ENCODE assay signal across 26 cellular contexts in genomic region chr14:94116701-94117100, GRCh38. TPM values are rescaled to one million over a fixed set of nuclear protein-coding genes. Genes with fewer than 3 reads are reported as not detected.
"Had no signal": no experiment of that assay in that cellular context is flagged by ENCODE, and none has a peak within 500 bp of the region (broad histone marks: within the 10 kb centered on the region; RNA-seq: fewer than 3 reads in every experiment).

No MANE protein-coding gene starts in this region.

- H3K27ac Mint-ChIP-seq: effector memory CD8-positive, alpha-beta T cell; naive thymus-derived CD4-positive, alpha-beta T cell; nephron; progenitor cell of endocrine pancreas; stimulated activated naive B cell treated with anti-CD40 and anti-IgM and Interleukin-4, amounts not matched to agents 10 μg/mL and 1 μg/mL and 100 μg/mL, for 72 hours; stimulated activated naive CD8-positive, alpha-beta T cell treated with anti-CD3 and anti-CD28 coated beads, Interleukin-15, Interleukin-2, amounts not matched to agents 100 ng/mL and 50 ng/mL, for 24 hours had no signal

- H3K36me3 ChIP-seq: esophagus squamous epithelium, left ventricle myocardium inferior, pancreas, right lobe of liver, thyroid gland had no signal

- H3K27me3 ChIP-seq: heart right ventricle, pancreas, right lobe of liver, thyroid gland had no signal

- H3K4me1 Mint-ChIP-seq: stimulated activated naive B cell treated with anti-CD40 and anti-IgM and Interleukin-4, amounts not matched to agents 10 μg/mL and 1 μg/mL and 100 μg/mL, for 72 hours had no signal

- H3K4me3 ChIP-seq: esophagus squamous epithelium, heart right ventricle, left ventricle myocardium inferior, pancreas, right lobe of liver, thyroid gland had no signal

- ATAC-seq: effector memory CD8-positive, alpha-beta T cell; heart right ventricle; left colon; naive thymus-derived CD4-positive, alpha-beta T cell; pancreas; right lobe of liver; stimulated activated naive B cell treated with anti-CD40 and anti-IgM and Interleukin-4, amounts not matched to agents 10 μg/mL and 1 μg/mL and 100 μg/mL, for 72 hours had no signal

- H3K27ac ChIP-seq: pancreas, right lobe of liver, thyroid gland had no signal

- DNase-seq: cortex of kidney; effector memory CD8-positive, alpha-beta T cell; erythroblast; esophagus squamous epithelium; foreskin melanocyte; glutamatergic neuron; heart right ventricle; hippocampal formation; kidney glomerular epithelial cell; left colon; left ventricle myocardium inferior; mesenchymal stem cell; midbrain; naive thymus-derived CD4-positive, alpha-beta T cell; occipital lobe; right lobe of liver; stimulated activated CD4-positive, alpha-beta T cell treated with anti-CD3 and anti-CD28 coated beads, Interleukin-4, amount 100 ng/mL, for 4 hours; stimulated activated naive B cell treated with anti-CD40 and anti-IgM and Interleukin-4, amounts not matched to agents 10 μg/mL and 1 μg/mL and 100 μg/mL, for 72 hours; thyroid gland; trophoblast cell had no signal

- H3K9me3 ChIP-seq: pancreas, right lobe of liver, thyroid gland had no signal

- H3K4me3 Mint-ChIP-seq: effector memory CD8-positive, alpha-beta T cell; naive thymus-derived CD4-positive, alpha-beta T cell; nephron; stimulated activated naive B cell treated with anti-CD40 and anti-IgM and Interleukin-4, amounts not matched to agents 10 μg/mL and 1 μg/mL and 100 μg/mL, for 72 hours; stimulated activated naive CD8-positive, alpha-beta T cell treated with anti-CD3 and anti-CD28 coated beads, Interleukin-15, Interleukin-2, amounts not matched to agents 100 ng/mL and 50 ng/mL, for 24 hours had no signal

- H3K4me1 ChIP-seq: pancreas had no signal

RNA-seq across cellular contexts. Expression of gene PPP4R4, which starts 57.4 kb away (rescaled TPM):
- total RNA-seq: dermis microvascular lymphatic vessel endothelial cell, left ventricle myocardium inferior, lung microvascular endothelial cell had no signal
